In the genomic region with DNA sequence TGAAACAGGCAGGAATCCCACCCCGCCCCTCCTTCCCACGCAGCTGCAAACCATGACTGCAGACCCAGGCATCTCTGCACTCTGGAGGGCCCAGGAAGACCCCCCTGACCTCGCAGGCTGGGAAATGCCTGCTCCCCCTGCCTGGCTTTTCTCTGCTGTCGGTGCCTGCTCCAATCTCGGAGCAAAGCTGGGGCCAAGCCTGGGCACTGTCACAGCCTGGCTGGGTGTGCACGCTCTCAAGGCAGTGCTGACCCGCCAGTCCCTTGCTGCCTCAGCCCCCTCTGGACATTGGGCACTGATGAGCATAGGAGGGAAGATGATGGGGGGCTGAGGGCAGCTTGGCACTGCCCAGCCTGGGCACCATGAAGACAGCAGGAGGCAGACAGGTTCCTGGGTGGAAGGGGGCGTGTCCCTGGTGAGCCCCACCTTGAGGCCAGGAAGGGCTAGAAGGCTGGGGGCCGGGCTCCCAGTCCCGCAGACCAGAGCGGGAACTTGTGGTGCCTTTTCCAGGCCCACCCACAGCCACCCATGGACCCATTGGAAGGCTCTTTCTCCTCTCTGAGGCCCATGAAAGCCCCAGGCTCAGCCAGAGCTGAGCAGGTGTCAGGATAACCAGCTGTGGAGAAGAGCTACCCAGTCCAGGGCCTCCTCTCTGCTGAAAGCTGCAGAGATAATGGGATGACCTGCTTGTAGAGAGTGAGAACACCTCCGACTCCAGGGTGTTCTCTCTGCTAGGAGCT, we compare ENCODE assay signal across 33 cellular contexts.
"Had no signal": no experiment of that assay in that cellular context is flagged by ENCODE, and none has a peak within 500 bp of the region (broad histone marks: within the 10 kb centered on the region; RNA-seq: fewer than 3 reads in every experiment).

No MANE protein-coding gene starts in this region.

- H3K27me3 ChIP-seq: adrenal gland, body of pancreas, cardiac muscle cell, colonic mucosa, esophagus squamous epithelium, gastroesophageal sphincter had no signal

- H3K9me3 ChIP-seq: adrenal gland, body of pancreas, colonic mucosa had no signal

- H3K27ac ChIP-seq: adrenal gland, body of pancreas, cardiac muscle cell, colonic mucosa, epithelial cell of prostate, esophagus squamous epithelium, gastroesophageal sphincter, WERI-Rb-1 had no signal

- FAIRE-seq: endometrium, endothelial cell of umbilical vein had no signal

- H3K36me3 ChIP-seq: adrenal gland, cardiac muscle cell, colonic mucosa, WERI-Rb-1 had no signal

- H3K27ac Mint-ChIP-seq: activated B cell treated with CpG ODN at 0.5 μM for 24 hours; activated CD8-positive, alpha-beta T cell treated with anti-CD3 and anti-CD28 coated beads for 36 hours; activated naive CD4-positive, alpha-beta T cell treated with anti-CD3 and anti-CD28 coated beads, Interleukin-2, amount 50 U/mL, for 24 hours; activated naive CD8-positive, alpha-beta T cell treated with anti-CD3 and anti-CD28 coated beads for 36 hours; activated naive CD8-positive, alpha-beta T cell treated with anti-CD3 and anti-CD28 coated beads, Interleukin-2, amount 50 U/mL, for 24 hours; activated T-helper 17 cell treated with anti-CD3 and anti-CD28 coated beads, Interleukin-2, amount 50 U/mL, for 72 hours had no signal

- DNase-seq: activated B cell treated with CpG ODN at 0.5 μM for 24 hours; activated CD4-positive, alpha-beta T cell treated with anti-CD3 and anti-CD28 coated beads for 48 hours; activated CD4-positive, alpha-beta T cell treated with anti-CD3 and anti-CD28 coated beads, Interleukin-2, amount 50 U/mL, for 1 hour; activated CD4-positive, alpha-beta T cell treated with anti-CD3 and anti-CD28 coated beads, Interleukin-2, amount 50 U/mL, for 48 hours; activated CD8-positive, alpha-beta memory T cell treated with anti-CD3 and anti-CD28 coated beads for 24 hours; activated CD8-positive, alpha-beta T cell treated with anti-CD3 and anti-CD28 coated beads for 36 hours; activated effector memory CD4-positive, alpha-beta T cell treated with Interleukin-2 at 50 U/mL for 16 hours; activated gamma-delta T cell treated with Interleukin-2 at 50 U/mL for 16 hours; activated naive CD4-positive, alpha-beta T cell treated with Interleukin-2 at 50 U/mL for 16 hours; activated naive CD8-positive, alpha-beta T cell treated with anti-CD3 and anti-CD28 coated beads for 36 hours; activated naive CD8-positive, alpha-beta T cell treated with anti-CD3 and anti-CD28 coated beads, Interleukin-2, amount 50 U/mL, for 24 hours; activated T-cell treated with anti-CD3 and anti-CD28 coated beads, Interleukin-2, amount 50 U/mL, for 4 hours; amygdala; aorta; body of pancreas; central memory CD4-positive, alpha-beta T cell; cerebellar nuclear complex; colonic mucosa; effector CD8-positive, alpha-beta T cell; esophagus squamous epithelium; foreskin melanocyte; T-helper 1 cell; T-helper 2 cell; WERI-Rb-1 had no signal

- H3K27me3 Mint-ChIP-seq: activated B cell treated with CpG ODN at 0.5 μM for 24 hours; activated CD8-positive, alpha-beta T cell treated with anti-CD3 and anti-CD28 coated beads for 36 hours; activated naive CD4-positive, alpha-beta T cell treated with anti-CD3 and anti-CD28 coated beads, Interleukin-2, amount 50 U/mL, for 24 hours; activated naive CD8-positive, alpha-beta T cell treated with anti-CD3 and anti-CD28 coated beads for 36 hours; activated naive CD8-positive, alpha-beta T cell treated with anti-CD3 and anti-CD28 coated beads, Interleukin-2, amount 50 U/mL, for 24 hours; activated T-helper 17 cell treated with anti-CD3 and anti-CD28 coated beads, Interleukin-2, amount 50 U/mL, for 72 hours had no signal

- ATAC-seq: activated CD4-positive, CD25-positive, alpha-beta regulatory T cell treated with anti-CD3 and anti-CD28 coated beads, Interleukin-2, amount 50 U/mL, for 24 hours; activated CD8-positive, alpha-beta T cell treated with anti-CD3 and anti-CD28 coated beads for 36 hours; activated naive CD8-positive, alpha-beta T cell treated with anti-CD3 and anti-CD28 coated beads, Interleukin-2, amount 50 U/mL, for 24 hours; activated T-cell treated with anti-CD3 and anti-CD28 coated beads, Interleukin-2, amount 50 U/mL, for 4 hours; activated T-helper 17 cell treated with anti-CD3 and anti-CD28 coated beads, Interleukin-2, amount 50 U/mL, for 72 hours; body of pancreas; gastroesophageal sphincter had no signal

- H3K4me1 ChIP-seq: adrenal gland, body of pancreas, colonic mucosa, esophagus squamous epithelium, gastroesophageal sphincter had no signal

- H3K4me3 ChIP-seq: adrenal gland, body of pancreas, cardiac muscle cell, colonic mucosa, esophagus squamous epithelium, gastroesophageal sphincter had no signal

- H3K4me1 Mint-ChIP-seq: activated B cell treated with CpG ODN at 0.5 μM for 24 hours; activated naive CD4-positive, alpha-beta T cell treated with anti-CD3 and anti-CD28 coated beads, Interleukin-2, amount 50 U/mL, for 24 hours; activated naive CD8-positive, alpha-beta T cell treated with anti-CD3 and anti-CD28 coated beads for 36 hours; activated naive CD8-positive, alpha-beta T cell treated with anti-CD3 and anti-CD28 coated beads, Interleukin-2, amount 50 U/mL, for 24 hours; activated T-helper 17 cell treated with anti-CD3 and anti-CD28 coated beads, Interleukin-2, amount 50 U/mL, for 72 hours had no signal

- H3K4me3 Mint-ChIP-seq: activated B cell treated with CpG ODN at 0.5 μM for 24 hours; activated CD8-positive, alpha-beta T cell treated with anti-CD3 and anti-CD28 coated beads for 36 hours; activated naive CD4-positive, alpha-beta T cell treated with anti-CD3 and anti-CD28 coated beads, Interleukin-2, amount 50 U/mL, for 24 hours; activated naive CD8-positive, alpha-beta T cell treated with anti-CD3 and anti-CD28 coated beads for 36 hours; activated naive CD8-positive, alpha-beta T cell treated with anti-CD3 and anti-CD28 coated beads, Interleukin-2, amount 50 U/mL, for 24 hours; activated T-cell treated with anti-CD3 and anti-CD28 coated beads, Interleukin-2, amount 50 U/mL, for 4 hours; activated T-helper 17 cell treated with anti-CD3 and anti-CD28 coated beads, Interleukin-2, amount 50 U/mL, for 72 hours had no signal
